In genomic region chr1:159229486-159229885, GRCh38 we compare ENCODE assay signal across 22 cellular contexts. TPM values are rescaled to one million over a fixed set of nuclear protein-coding genes. Genes with fewer than 3 reads are reported as not detected.
DNase-seq lines count a peak whose midpoint lies in the region; ATAC-seq and TF ChIP-seq lines count a peak whose summit lies in the region.
"Had no signal": no experiment of that assay in that cellular context is flagged by ENCODE, and none has a peak within 500 bp of the region (broad histone marks: within the 10 kb centered on the region; RNA-seq: fewer than 3 reads in every experiment).

No MANE protein-coding gene starts in this region.

- CTCF ChIA-PET in RWPE1 (lab: Yijun Ruan, JAX) = interaction anchor here (1.0 kb wide), 1 partner anchor 16 kb away, joined by 3 read pairs; no protein-coding TSS in a partner anchor

- H3K9me3 ChIP-seq in spleen (no peaks in the 10 kb centered on the region), body of pancreas (no peaks in the 10 kb centered on the region)
- H3K9me3 ChIP-seq: right atrium auricular region, transverse colon had no signal

- TF ChIP-seq CTCF in RWPE1 (conservative IDR thresholded peaks at IDR 0.05; ENCODE audit: low read depth) = no peak
- no peak for TF ChIP-seq CTCF in foreskin keratinocyte (conservative IDR thresholded peaks at IDR 0.05)
- TF ChIP-seq CTCF in spleen (IDR thresholded peaks at IDR 0.05 in 8 of 11, conservative IDR thresholded peaks at IDR 0.05 in 3 of 11) = no peak
- TF ChIP-seq CTCF in body of pancreas (IDR thresholded peaks at IDR 0.05) = no peak

- no peaks in the 10 kb centered on the region for H3K36me3 ChIP-seq in spleen
- H3K36me3 ChIP-seq in body of pancreas (replicated peaks in 1 of 2; ENCODE audit: insufficient read depth in 1 of 2, low read depth in 2 of 2) = no peaks in the 10 kb centered on the region
- H3K36me3 ChIP-seq: right atrium auricular region, transverse colon had no signal

- intact Hi-C loops in activated CD4-positive, alpha-beta T cell treated with anti-CD3 and anti-CD28 coated beads, Interleukin-2, amount 10 ng/mL, durations not matched to agents 24 days and 14 days (cut with micrococcal nuclease) = no loop called here
- intact Hi-C loops in spleen (cut with DNase I; ENCODE audit: low total_unique reads) = no loop called here
- intact Hi-C loops in body of pancreas (cut with DNase I) = no loop called here

- H3K27me3 ChIP-seq in foreskin keratinocyte (no peaks in the 10 kb centered on the region), spleen (replicated peaks in 1 of 7) (peaks cover 0 to 30% (median 0%) of the 10 kb centered on the region in 7 donors), body of pancreas (no peaks in the 10 kb centered on the region)
- H3K27me3 ChIP-seq: right atrium auricular region had no signal

- H3K9me3 Mint-ChIP-seq in activated CD4-positive, alpha-beta T cell treated with anti-CD3 and anti-CD28 coated beads, Interleukin-2, amount 10 ng/mL, durations not matched to agents 24 days and 14 days = no peaks in the 10 kb centered on the region
- H3K9me3 Mint-ChIP-seq: activated T-cell treated with anti-CD3 and anti-CD28 coated beads, Interleukin-2, amount 50 U/mL, for 4 hours; T-helper 1 cell treated with Interleukin-12 subunit alpha and Interleukin-12 subunit beta and Interleukin-4 antibody, amounts not matched to agents 30 μg/mL and 1 μg/mL, for 36 hours had no signal

- H3K27ac Mint-ChIP-seq in activated CD4-positive, alpha-beta T cell treated with anti-CD3 and anti-CD28 coated beads, Interleukin-2, amount 10 ng/mL, durations not matched to agents 24 days and 14 days = no peak overlapping the region
- H3K27ac Mint-ChIP-seq: activated CD8-positive, alpha-beta T cell treated with anti-CD3 and anti-CD28 coated beads, Interleukin-2, amount 10 ng/mL, durations not matched to agents 7 days and 5 days; T-helper 1 cell treated with Interleukin-12 subunit alpha and Interleukin-12 subunit beta and Interleukin-4 antibody, amounts not matched to agents 30 μg/mL and 1 μg/mL, for 36 hours had no signal

- H3K36me3 Mint-ChIP-seq in activated CD4-positive, alpha-beta T cell treated with anti-CD3 and anti-CD28 coated beads, Interleukin-2, amount 10 ng/mL, durations not matched to agents 24 days and 14 days (ENCODE audit: low read depth) = no peaks in the 10 kb centered on the region

- H3K4me1 Mint-ChIP-seq in activated CD4-positive, alpha-beta T cell treated with anti-CD3 and anti-CD28 coated beads, Interleukin-2, amount 10 ng/mL, durations not matched to agents 24 days and 14 days = no peaks in the 10 kb centered on the region

- ATAC-seq in foreskin keratinocyte (peak; percentile 53), body of pancreas (no peak)
- ATAC-seq: activated CD8-positive, alpha-beta T cell treated with anti-CD3 and anti-CD28 coated beads, Interleukin-2, amount 10 ng/mL, durations not matched to agents 7 days and 5 days; activated T-cell treated with anti-CD3 and anti-CD28 coated beads, Interleukin-2, amount 50 U/mL, for 4 hours; left cardiac atrium; Right ventricle myocardium inferior; stimulated activated naive CD8-positive, alpha-beta T cell treated with anti-CD3 and anti-CD28 coated beads, Interleukin-15, Interleukin-2, amounts not matched to agents 100 U/mL and 50 U/mL, for 24 hours had no signal

- H3K27me3 Mint-ChIP-seq in activated CD4-positive, alpha-beta T cell treated with anti-CD3 and anti-CD28 coated beads, Interleukin-2, amount 10 ng/mL, durations not matched to agents 24 days and 14 days = no peaks in the 10 kb centered on the region

- H3K27ac ChIP-seq in RWPE1 (peak overlapping the region; percentile 60), foreskin keratinocyte (no peak overlapping the region), spleen (no peak overlapping the region), body of pancreas (no peak overlapping the region)
- H3K27ac ChIP-seq: right atrium auricular region, transverse colon had no signal

- no peak overlapping the region for H3K4me3 Mint-ChIP-seq in activated CD4-positive, alpha-beta T cell treated with anti-CD3 and anti-CD28 coated beads, Interleukin-2, amount 10 ng/mL, durations not matched to agents 24 days and 14 days
- H3K4me3 Mint-ChIP-seq: activated CD8-positive, alpha-beta T cell treated with anti-CD3 and anti-CD28 coated beads, Interleukin-2, amount 10 ng/mL, durations not matched to agents 7 days and 5 days; activated T-cell treated with anti-CD3 and anti-CD28 coated beads, Interleukin-2, amount 50 U/mL, for 4 hours; T-helper 1 cell treated with Interleukin-12 subunit alpha and Interleukin-12 subunit beta and Interleukin-4 antibody, amounts not matched to agents 30 μg/mL and 1 μg/mL, for 36 hours had no signal

- DNase-seq in activated CD4-positive, alpha-beta T cell treated with anti-CD3 and anti-CD28 coated beads, Interleukin-2, amount 10 ng/mL, durations not matched to agents 24 days and 14 days = peak; percentile 49
- DNase-seq in activated CD4-positive, alpha-beta T cell treated with anti-CD3 and anti-CD28 coated beads, Interleukin-2, amount 50 U/mL, for 4 hours = no peak
- DNase-seq in RWPE1 (ENCODE audit: low spot score) (no peak), foreskin keratinocyte (no peak), spleen (peak; percentile 32), NCI-H82 (lab: John Stamatoyannopoulos, UW) (no peak), OCI-M2 (lab: John Stamatoyannopoulos, UW; ENCODE audit: unreplicated experiment) (no peak), body of pancreas (no peak)
- DNase-seq: 8988T; activated CD8-positive, alpha-beta T cell treated with anti-CD3 and anti-CD28 coated beads, Interleukin-2, amount 10 ng/mL, durations not matched to agents 7 days and 5 days; activated naive CD4-positive, alpha-beta T cell treated with anti-CD3 and anti-CD28 coated beads, Interleukin-2, amount 50 U/mL, for 16 hours; activated T-cell treated with anti-CD3 and anti-CD28 coated beads, Interleukin-2, amount 50 U/mL, for 4 hours; cortex of kidney; H7; left cardiac atrium; NCI-H1417; nucleus accumbens; stimulated activated naive CD8-positive, alpha-beta T cell treated with anti-CD3 and anti-CD28 coated beads, Interleukin-15, Interleukin-2, amounts not matched to agents 100 U/mL and 50 U/mL, for 24 hours; transverse colon had no signal

- WGBS in spleen, 5 donors = 84 to 95% (median 86%) methylated on average over 6 of the region's 6 CpGs
- WGBS in body of pancreas, 2 donors = 50 to 75% methylated on average over 6 of the region's 6 CpGs

- POLR2A ChIA-PET in RWPE1 (lab: Yijun Ruan, JAX; ENCODE audit: low non-redundant PET) = no interaction called here

- H3K4me3 ChIP-seq in spleen (no peak overlapping the region), body of pancreas (no peak overlapping the region)
- H3K4me3 ChIP-seq: right atrium auricular region, transverse colon had no signal

- H3K4me1 ChIP-seq in foreskin keratinocyte = peaks cover 15% of the 10 kb centered on the region
- H3K4me1 ChIP-seq in spleen = no peaks in the 10 kb centered on the region
- H3K4me1 ChIP-seq in body of pancreas = no peaks in the 10 kb centered on the region
- H3K4me1 ChIP-seq: right atrium auricular region, transverse colon had no signal

- TF ChIP-seq POLR2A in spleen (IDR thresholded peaks at IDR 0.05) (no peak), body of pancreas (IDR thresholded peaks at IDR 0.05) (no peak)

RNA-seq across cellular contexts. Expression of gene ACKR1, which starts 24.8 kb away (rescaled TPM):
- total RNA-seq in activated CD4-positive, alpha-beta T cell treated with anti-CD3 and anti-CD28 coated beads, Interleukin-2, amount 10 ng/mL, durations not matched to agents 24 days and 14 days = not detected in 2 replicates
- not detected in 2 replicates for total RNA-seq in foreskin keratinocyte
- not detected in 2 replicates for polyA plus RNA-seq in foreskin keratinocyte
- 100 to 1,000 TPM in 5 of 7 donors, 10 to 100 TPM in 2; 76.0 to 141 (median 111) TPM for total RNA-seq in spleen
- polyA plus RNA-seq in spleen = 10 to 100 TPM; 17.6 to 68.3 (median 41.1) TPM
- total RNA-seq in body of pancreas = 10 to 100 TPM; 17.5 to 23.6 TPM
- total RNA-seq: activated CD8-positive, alpha-beta T cell treated with anti-CD3 and anti-CD28 coated beads, Interleukin-2, amount 10 ng/mL, durations not matched to agents 7 days and 5 days; H7 had no signal

RNA-seq across cellular contexts. Expression of gene CADM3, which starts 58.1 kb away (rescaled TPM):
- not detected in 2 replicates for total RNA-seq in activated CD4-positive, alpha-beta T cell treated with anti-CD3 and anti-CD28 coated beads, Interleukin-2, amount 10 ng/mL, durations not matched to agents 24 days and 14 days
- total RNA-seq in foreskin keratinocyte (not detected in 2 replicates), spleen (1 to 10 TPM in 6 of 7 donors, under 1 TPM in 1; 0.92 to 6.8 (median 4.0) TPM), body of pancreas (1 to 10 TPM in 1 of 2 donors, under 1 TPM in 1; 0.26 to 1.6 TPM)
- polyA plus RNA-seq in foreskin keratinocyte (not detected in 2 replicates), spleen (1 to 10 TPM; 4.1 to 6.3 (median 4.5) TPM)
- total RNA-seq: activated CD8-positive, alpha-beta T cell treated with anti-CD3 and anti-CD28 coated beads, Interleukin-2, amount 10 ng/mL, durations not matched to agents 7 days and 5 days; activated T-cell treated with anti-CD3 and anti-CD28 coated beads, Interleukin-2, amount 50 U/mL, for 4 hours had no signal

Comparison
In these comparisons a context has a peak if more than half of its experiments do, and no peak if none do; other contexts are left out.
1. DNase-seq: peak in activated CD4-positive, alpha-beta T cell treated with anti-CD3 and anti-CD28 coated beads, Interleukin-2, amount 10 ng/mL, durations not matched to agents 24 days and 14 days (single experiment) and spleen (single experiment); none in activated CD4-positive, alpha-beta T cell treated with anti-CD3 and anti-CD28 coated beads, Interleukin-2, amount 50 U/mL, for 4 hours (0 of 2), RWPE1 (single experiment), foreskin keratinocyte (0 of 2), NCI-H82 (single experiment), OCI-M2 (single experiment) and body of pancreas (0 of 4).
2. RNA of gene ACKR1, which starts 24.8 kb away (total RNA-seq): 76.0 to 141 TPM in spleen and 17.5 to 23.6 TPM in body of pancreas; not detected in activated CD4-positive, alpha-beta T cell treated with anti-CD3 and anti-CD28 coated beads, Interleukin-2, amount 10 ng/mL, durations not matched to agents 24 days and 14 days and not detected in foreskin keratinocyte; every median in the first group is over 10 times any median in the second.